ENCODE assay signal across 8 cellular contexts in genomic region chr20:5996765-5997164, GRCh38. TPM values are rescaled to one million over a fixed set of nuclear protein-coding genes. Genes with fewer than 3 reads are reported as not detected.
DNase-seq lines count a peak whose midpoint lies in the region; ATAC-seq and TF ChIP-seq lines count a peak whose summit lies in the region.

No MANE protein-coding gene starts in this region.

- H3K27ac ChIP-seq in HCT116 (ENCODE audit: low read depth, low read length) = no peak overlapping the region
- no peak overlapping the region for H3K27ac ChIP-seq in osteoblast (ENCODE audit: low read depth, low read length)

- H3K9me3 ChIP-seq in HCT116 (ENCODE audit: control insufficient read depth in 1 of 2, insufficient read depth in 1 of 2, low read depth in 1 of 2, low read length in 2 of 2) (no peaks in the 10 kb centered on the region), osteoblast (ENCODE audit: low read depth, low read length) (no peaks in the 10 kb centered on the region)

- intact Hi-C loops in HCT116 (cut with micrococcal nuclease) = no loop called here

- no peaks in the 10 kb centered on the region for H3K9me3 Mint-ChIP-seq in central memory CD8-positive, alpha-beta T cell

- H3K4me1 Mint-ChIP-seq in central memory CD8-positive, alpha-beta T cell = peaks cover 27% of the 10 kb centered on the region

- H3K4me3 ChIP-seq in HCT116 (replicated peaks in 1 of 2; ENCODE audit: low read depth in 1 of 2, low read length in 2 of 2) (no peak overlapping the region), osteoblast (ENCODE audit: insufficient read depth, low read length) (no peak overlapping the region)

- no peaks in the 10 kb centered on the region for H3K27me3 ChIP-seq in HCT116 (ENCODE audit: insufficient read depth, low read length)
- H3K27me3 ChIP-seq in osteoblast (ENCODE audit: insufficient read depth, low read length) = no peaks in the 10 kb centered on the region

- peak overlapping the region; percentile 35 for H3K27ac Mint-ChIP-seq in central memory CD8-positive, alpha-beta T cell (ENCODE audit: low read depth)

- H3K27me3 Mint-ChIP-seq in central memory CD8-positive, alpha-beta T cell = no peaks in the 10 kb centered on the region

- H3K9me2 ChIP-seq in HCT116 (ENCODE audit: insufficient read depth) = no peaks in the 10 kb centered on the region

- peaks cover 5% of the 10 kb centered on the region for H3K36me3 Mint-ChIP-seq in central memory CD8-positive, alpha-beta T cell (ENCODE audit: insufficient read depth)

- RAD21 ChIA-PET in HCT116 (lab: Charles Lee; ENCODE audit: low non-redundant PET in 1 of 2, low total read pairs in 2 of 2, uncharacterized antibody in 2 of 2, unreplicated experiment in 2 of 2) = no interaction called here

- peak; percentile 92 for ATAC-seq in GM18870 (IDR thresholded peaks at IDR 0.05; ENCODE audit: unreplicated experiment)
- peak; percentile 44; the same call in 1 of the 2 replicates for ATAC-seq in HCT116
- ATAC-seq in central memory CD8-positive, alpha-beta T cell (replicated peaks; ENCODE audit: extremely low read depth, poor library complexity, severe bottlenecking) = peak; percentile 100

- peak overlapping the region; percentile 50 for H3K4me3 Mint-ChIP-seq in central memory CD8-positive, alpha-beta T cell

- no peak for TF ChIP-seq RAD21 in HCT116 (IDR thresholded peaks at IDR 0.05; ENCODE audit: low read depth)

- BruUV-seq in HCT116 (replicated peaks; lab: Mats Ljungman, UMichigan) = no TSS peak

- H4K20me1 ChIP-seq in HCT116 (ENCODE audit: insufficient read depth) = no peaks in the 10 kb centered on the region
- no peaks in the 10 kb centered on the region for H4K20me1 ChIP-seq in osteoblast (ENCODE audit: insufficient read depth, low read length)

- CTCF ChIA-PET in HCT116 (lab: Charles Lee) = no interaction called here

- H2AFZ ChIP-seq in HCT116 (ENCODE audit: low read depth, low read length, poor library complexity, severe bottlenecking) (no peak overlapping the region), osteoblast (ENCODE audit: low read length) (no peak overlapping the region)

- TF ChIP-seq POLR2A in HCT116 (IDR thresholded peaks at IDR 0.05; ENCODE audit: borderline replicate concordance, extremely low read depth, insufficient read depth, insufficient read length) = no peak

- TF ChIP-seq CTCF in HCT116 (IDR thresholded peaks at IDR 0.05 in 2 of 3, conservative IDR thresholded peaks at IDR 0.05 in 1 of 3; ENCODE audit: borderline replicate concordance in 1 of 3, insufficient read depth in 1 of 3, low read depth in 2 of 3, low read length in 2 of 3) = no peak
- no peak for TF ChIP-seq CTCF in osteoblast (IDR thresholded peaks at IDR 0.05; ENCODE audit: extremely low read depth, low read depth, low read length)

- POLR2A ChIA-PET in HCT116 (lab: Charles Lee) = interaction anchor here (0.6 kb wide), 1 partner anchor 8 kb away, joined by 3 read pairs; no protein-coding TSS in a partner anchor

- H3K4me1 ChIP-seq in HCT116 (ENCODE audit: control insufficient read depth in 1 of 2, insufficient read depth in 2 of 2, low read length in 2 of 2) (no peaks in the 10 kb centered on the region), osteoblast (ENCODE audit: insufficient read depth, low read length) (peaks cover 2% of the 10 kb centered on the region)

- H3K79me2 ChIP-seq in HCT116 (ENCODE audit: insufficient read depth, low read length) (no peaks in the 10 kb centered on the region), osteoblast (ENCODE audit: insufficient read depth, low read length) (no peaks in the 10 kb centered on the region)

- no peak overlapping the region for H3K9ac ChIP-seq in HCT116 (ENCODE audit: low read length)

- H3K36me3 ChIP-seq in HCT116 (ENCODE audit: control insufficient read depth in 1 of 2, insufficient read depth in 2 of 2, low read length in 2 of 2) (peaks cover 22 to 31% of the 10 kb centered on the region in 2 experiments), osteoblast (ENCODE audit: insufficient read depth, low read length) (peaks cover 3% of the 10 kb centered on the region)

- H3K4me2 ChIP-seq in HCT116 (ENCODE audit: low read length) (no peak overlapping the region), osteoblast (ENCODE audit: insufficient read depth, low read length) (no peak overlapping the region)

- DNase-seq in HCT116 (ENCODE audit: low read depth, low spot score) (no peak), MV-4-11 (lab: John Stamatoyannopoulos, UW) (peak; percentile 58), NCI-H526 treated with DMSO at 0.1 percent for 48 hours (lab: John Stamatoyannopoulos, UW) (no peak), SK-N-DZ (ENCODE audit: low spot score) (no peak), putamen (ENCODE audit: low spot score) (no peak), osteoblast (ENCODE audit: insufficient read length, low spot score, missing footprints) (no peak)
- peak; percentile 22 to 66 for DNase-seq in central memory CD8-positive, alpha-beta T cell (ENCODE audit: low spot score in 2 of 2)

TF ChIP-seq in HCT116, 20 proteins besides CTCF, POLR2A, EP300 and RAD21 (continues in another document):
- TF ChIP-seq SP1 (IDR thresholded peaks at IDR 0.05; ENCODE audit: low read depth) = no peak
- TF ChIP-seq, protein P1, sequence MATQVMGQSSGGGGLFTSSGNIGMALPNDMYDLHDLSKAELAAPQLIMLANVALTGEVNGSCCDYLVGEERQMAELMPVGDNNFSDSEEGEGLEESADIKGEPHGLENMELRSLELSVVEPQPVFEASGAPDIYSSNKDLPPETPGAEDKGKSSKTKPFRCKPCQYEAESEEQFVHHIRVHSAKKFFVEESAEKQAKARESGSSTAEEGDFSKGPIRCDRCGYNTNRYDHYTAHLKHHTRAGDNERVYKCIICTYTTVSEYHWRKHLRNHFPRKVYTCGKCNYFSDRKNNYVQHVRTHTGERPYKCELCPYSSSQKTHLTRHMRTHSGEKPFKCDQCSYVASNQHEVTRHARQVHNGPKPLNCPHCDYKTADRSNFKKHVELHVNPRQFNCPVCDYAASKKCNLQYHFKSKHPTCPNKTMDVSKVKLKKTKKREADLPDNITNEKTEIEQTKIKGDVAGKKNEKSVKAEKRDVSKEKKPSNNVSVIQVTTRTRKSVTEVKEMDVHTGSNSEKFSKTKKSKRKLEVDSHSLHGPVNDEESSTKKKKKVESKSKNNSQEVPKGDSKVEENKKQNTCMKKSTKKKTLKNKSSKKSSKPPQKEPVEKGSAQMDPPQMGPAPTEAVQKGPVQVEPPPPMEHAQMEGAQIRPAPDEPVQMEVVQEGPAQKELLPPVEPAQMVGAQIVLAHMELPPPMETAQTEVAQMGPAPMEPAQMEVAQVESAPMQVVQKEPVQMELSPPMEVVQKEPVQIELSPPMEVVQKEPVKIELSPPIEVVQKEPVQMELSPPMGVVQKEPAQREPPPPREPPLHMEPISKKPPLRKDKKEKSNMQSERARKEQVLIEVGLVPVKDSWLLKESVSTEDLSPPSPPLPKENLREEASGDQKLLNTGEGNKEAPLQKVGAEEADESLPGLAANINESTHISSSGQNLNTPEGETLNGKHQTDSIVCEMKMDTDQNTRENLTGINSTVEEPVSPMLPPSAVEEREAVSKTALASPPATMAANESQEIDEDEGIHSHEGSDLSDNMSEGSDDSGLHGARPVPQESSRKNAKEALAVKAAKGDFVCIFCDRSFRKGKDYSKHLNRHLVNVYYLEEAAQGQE (IDR thresholded peaks at IDR 0.05; ENCODE audit: low read depth) = no peak
- TF ChIP-seq SRF (IDR thresholded peaks at IDR 0.05; ENCODE audit: low read depth) = no peak
- no peak for TF ChIP-seq TCF7L2 (IDR thresholded peaks at IDR 0.05; ENCODE audit: borderline replicate concordance, extremely low read depth, insufficient read depth, insufficient read length)
- no peak for TF ChIP-seq ZBTB33 (IDR thresholded peaks at IDR 0.05; ENCODE audit: extremely low read depth, insufficient replicate concordance, low read length)
- TF ChIP-seq MAX (IDR thresholded peaks at IDR 0.05) = no peak
- no peak for TF ChIP-seq ZFX (IDR thresholded peaks at IDR 0.05)
- TF ChIP-seq CEBPB (IDR thresholded peaks at IDR 0.05; ENCODE audit: low read depth) = no peak
- no peak for TF ChIP-seq EZH2phosphoT487 (IDR thresholded peaks at IDR 0.05; ENCODE audit: borderline replicate concordance)
- no peak for TF ChIP-seq CBX3 (IDR thresholded peaks at IDR 0.05; ENCODE audit: low read depth)

RNA-seq across cellular contexts. Expression of gene CRLS1, which starts 9.2 kb away (rescaled TPM):
- total RNA-seq in HCT116 (2021; ENCODE audit: unreplicated experiment) (36.7 TPM), osteoblast (37.6 and 42.1 TPM in 2 replicates)
- 24.3 and 27.8 TPM in 2 replicates for polyA plus RNA-seq in HCT116 (2012)
- 46.9 and 65.7 TPM in 2 replicates for polyA plus RNA-seq in SK-N-DZ (2014; cell fraction: cytosol; rRNA removed)
- polyA plus RNA-seq in SK-N-DZ (2014; cell fraction: nucleus; rRNA removed) = 37.4 and 47.4 TPM in 2 replicates

RNA-seq across cellular contexts. Expression of gene MCM8, which starts 46.3 kb away (rescaled TPM):
- total RNA-seq in HCT116 (2021; ENCODE audit: unreplicated experiment) (21.9 TPM), osteoblast (3.3 and 3.5 TPM in 2 replicates)
- polyA plus RNA-seq in HCT116 (2012) = 5.6 and 8.4 TPM in 2 replicates
- polyA plus RNA-seq in SK-N-DZ (2014; cell fraction: cytosol; rRNA removed) = 57.9 and 64.0 TPM in 2 replicates
- 60.4 and 71.1 TPM in 2 replicates for polyA plus RNA-seq in SK-N-DZ (2014; cell fraction: nucleus; rRNA removed)

RNA-seq across cellular contexts. Expression of gene TRMT6, which starts 46.4 kb away (rescaled TPM):
- total RNA-seq in HCT116 (2021; ENCODE audit: unreplicated experiment) (13.2 TPM), osteoblast (5.4 and 5.9 TPM in 2 replicates)
- polyA plus RNA-seq in HCT116 (2012) = 5.6 and 6.0 TPM in 2 replicates
- polyA plus RNA-seq in SK-N-DZ (2014; cell fraction: cytosol; rRNA removed) = 32.3 and 32.4 TPM in 2 replicates
- 23.8 and 26.7 TPM in 2 replicates for polyA plus RNA-seq in SK-N-DZ (2014; cell fraction: nucleus; rRNA removed)

RNA-seq across cellular contexts. Expression of gene LRRN4, which starts 57.1 kb away (rescaled TPM):
- total RNA-seq in HCT116 (2021; ENCODE audit: unreplicated experiment) = 0.10 TPM
- polyA plus RNA-seq in HCT116 (2012) = 0.17 and 0.24 TPM in 2 replicates
- polyA plus RNA-seq in SK-N-DZ (2014; cell fraction: cytosol; rRNA removed) = 3.2 and 4.2 TPM in 2 replicates
- polyA plus RNA-seq in SK-N-DZ (2014; cell fraction: nucleus; rRNA removed) = 3.1 and 4.6 TPM in 2 replicates
- not detected in 2 replicates for total RNA-seq in osteoblast

Comparison
In these comparisons a context has a peak if more than half of its experiments do, and no peak if none do; other contexts are left out.
1. ATAC-seq: peak in every context shown above with its lines; median percentile 100 in central memory CD8-positive, alpha-beta T cell; 92 in GM18870; 44 in HCT116.
2. DNase-seq: peak in MV-4-11 (single experiment) and central memory CD8-positive, alpha-beta T cell (2 of 2); none in HCT116 (single experiment), NCI-H526 treated with DMSO at 0.1 percent for 48 hours (single experiment), SK-N-DZ (single experiment), putamen (single experiment) and osteoblast (single experiment).